1 cellular context compared by ENCODE assay signal in the genomic region with DNA sequence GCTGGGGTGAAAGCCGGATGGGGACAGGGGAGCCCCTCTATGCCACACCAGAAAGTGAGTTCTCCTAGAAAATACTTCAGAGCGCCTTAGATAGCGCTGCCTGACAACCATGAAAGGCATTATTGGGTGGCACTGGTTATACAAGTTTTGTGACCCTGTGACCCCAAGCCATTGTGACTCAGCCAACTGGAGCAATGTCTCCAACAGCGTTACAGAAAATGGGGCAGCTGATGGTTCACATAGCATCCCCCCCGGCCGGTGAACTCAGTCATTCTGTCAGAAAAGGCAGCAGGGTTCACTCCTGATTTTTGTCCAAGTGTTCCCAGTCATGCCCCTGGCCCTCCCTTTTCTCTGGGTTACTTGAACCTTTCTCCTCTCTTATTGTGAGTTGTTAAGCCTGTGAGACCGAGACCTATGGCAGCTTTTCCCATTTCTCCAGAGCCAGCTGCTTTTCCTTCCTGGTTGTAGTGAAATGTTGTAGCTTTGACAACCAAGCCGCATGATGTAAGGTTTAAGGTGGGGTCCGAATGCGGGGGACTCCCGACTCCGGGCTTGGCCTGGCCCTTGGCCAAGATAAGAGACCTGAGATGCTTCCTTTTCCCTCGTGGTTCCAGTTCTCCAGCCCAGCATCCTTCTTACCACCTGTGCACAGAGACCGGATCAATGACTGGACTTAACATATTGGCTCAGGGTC.
TF ChIP-seq lines count a peak whose summit lies in the region.

No MANE protein-coding gene starts in this region.

TF ChIP-seq in IMR-90, 13 proteins besides CTCF, POLR2A, EP300 and RAD21:
- TF ChIP-seq FOS (IDR thresholded peaks at IDR 0.05; ENCODE audit: low read depth, low read length) (no peak), BHLHE40 (IDR thresholded peaks at IDR 0.05; ENCODE audit: low read depth, low read length) (no peak), CHD1 (IDR thresholded peaks at IDR 0.05; ENCODE audit: low read depth, low read length) (no peak), CEBPB (IDR thresholded peaks at IDR 0.05; ENCODE audit: low read depth, low read length) (no peak), MAFK (IDR thresholded peaks at IDR 0.05; ENCODE audit: low read depth, low read length) (no peak), USF2 (IDR thresholded peaks at IDR 0.05; ENCODE audit: low read depth, low read length) (no peak), MXI1 (IDR thresholded peaks at IDR 0.05; ENCODE audit: borderline replicate concordance, low read depth, low read length) (no peak), MAZ (IDR thresholded peaks at IDR 0.05; ENCODE audit: borderline replicate concordance, low read depth, low read length) (no peak), RCOR1 (IDR thresholded peaks at IDR 0.05; ENCODE audit: insufficient replicate concordance, low read length) (no peak), NFE2L2 (IDR thresholded peaks at IDR 0.05; ENCODE audit: low read depth, low read length) (no peak), RFX5 (IDR thresholded peaks at IDR 0.05; ENCODE audit: low read depth, low read length) (no peak), SMC3 (IDR thresholded peaks at IDR 0.05; ENCODE audit: low read depth, low read length) (no peak)
- TF ChIP-seq, protein P1, sequence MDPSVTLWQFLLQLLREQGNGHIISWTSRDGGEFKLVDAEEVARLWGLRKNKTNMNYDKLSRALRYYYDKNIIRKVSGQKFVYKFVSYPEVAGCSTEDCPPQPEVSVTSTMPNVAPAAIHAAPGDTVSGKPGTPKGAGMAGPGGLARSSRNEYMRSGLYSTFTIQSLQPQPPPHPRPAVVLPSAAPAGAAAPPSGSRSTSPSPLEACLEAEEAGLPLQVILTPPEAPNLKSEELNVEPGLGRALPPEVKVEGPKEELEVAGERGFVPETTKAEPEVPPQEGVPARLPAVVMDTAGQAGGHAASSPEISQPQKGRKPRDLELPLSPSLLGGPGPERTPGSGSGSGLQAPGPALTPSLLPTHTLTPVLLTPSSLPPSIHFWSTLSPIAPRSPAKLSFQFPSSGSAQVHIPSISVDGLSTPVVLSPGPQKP (IDR thresholded peaks at IDR 0.05; ENCODE audit: borderline replicate concordance, low read depth, low read length): no peak
TF ChIP-seq in IMR-90: peak in this region for 0.
